ENCODE assay signal across 11 cellular contexts in the genomic region with DNA sequence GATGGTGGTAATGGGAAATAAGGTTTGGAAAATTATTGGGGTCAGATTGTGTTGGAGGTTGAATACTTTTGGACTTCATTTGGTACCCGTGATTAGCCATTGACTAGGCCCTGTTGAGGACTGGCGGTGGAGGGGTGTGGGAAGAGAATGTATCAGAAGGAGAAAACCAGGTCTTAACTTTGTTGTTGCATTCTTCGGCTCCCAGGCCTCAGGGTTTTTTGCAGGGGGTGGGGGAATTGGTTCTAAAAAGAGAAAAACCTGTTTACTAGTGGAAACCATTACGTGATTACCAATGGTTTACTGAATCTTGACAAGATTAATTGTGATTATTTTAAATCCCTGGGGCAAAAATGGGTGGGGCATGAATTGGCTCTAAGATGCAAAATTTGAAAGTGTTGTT.
"Had no signal": no experiment of that assay in that cellular context is flagged by ENCODE, and none has a peak within 500 bp of the region (broad histone marks: within the 10 kb centered on the region; RNA-seq: fewer than 3 reads in every experiment).

No MANE protein-coding gene starts in this region.

- H3K27me3 ChIP-seq: colonic mucosa, pancreas, uterus had no signal

- H3K36me3 ChIP-seq: colonic mucosa, pancreas, uterus had no signal

- H3K4me1 Mint-ChIP-seq: activated B cell treated with CpG ODN at 0.5 μM for 24 hours had no signal

- H3K27ac ChIP-seq: colonic mucosa, pancreas, uterus had no signal

- H3K27ac Mint-ChIP-seq: activated B cell treated with CpG ODN at 0.5 μM for 24 hours; activated CD4-positive, alpha-beta T cell treated with anti-CD3 and anti-CD28 coated beads, Interleukin-2, amount 10 ng/mL, durations not matched to agents 24 days and 14 days; activated naive CD4-positive, alpha-beta T cell treated with anti-CD3 and anti-CD28 coated beads, Interleukin-2, amount 10 ng/mL, durations not matched to agents 7 days and 5 days; stimulated activated effector memory CD8-positive, alpha-beta T cell treated with anti-CD3 and anti-CD28 coated beads, Interleukin-12 subunit alpha, Interleukin-12 subunit beta, amount 100 ng/mL, for 72 hours had no signal

- FAIRE-seq: pancreas, TTC549 had no signal

- ATAC-seq: esophagus mucosa; pancreas; stimulated activated effector memory CD8-positive, alpha-beta T cell treated with anti-CD3 and anti-CD28 coated beads, Interleukin-12 subunit alpha, Interleukin-12 subunit beta, amount 100 ng/mL, for 72 hours had no signal

- H3K4me1 ChIP-seq: colonic mucosa, pancreas, uterus had no signal

- H3K4me3 ChIP-seq: colonic mucosa, pancreas, uterus had no signal

- H3K4me3 Mint-ChIP-seq: activated B cell treated with CpG ODN at 0.5 μM for 24 hours; activated CD4-positive, alpha-beta T cell treated with anti-CD3 and anti-CD28 coated beads, Interleukin-2, amount 10 ng/mL, durations not matched to agents 24 days and 14 days; activated naive CD4-positive, alpha-beta T cell treated with anti-CD3 and anti-CD28 coated beads, Interleukin-2, amount 10 ng/mL, durations not matched to agents 7 days and 5 days; stimulated activated effector memory CD8-positive, alpha-beta T cell treated with anti-CD3 and anti-CD28 coated beads, Interleukin-12 subunit alpha, Interleukin-12 subunit beta, amount 100 ng/mL, for 72 hours had no signal

- DNase-seq: activated B cell treated with CpG ODN at 0.5 μM for 24 hours; activated CD4-positive, alpha-beta T cell treated with anti-CD3 and anti-CD28 coated beads, Interleukin-2, amount 10 ng/mL, durations not matched to agents 24 days and 14 days; activated naive CD4-positive, alpha-beta T cell treated with anti-CD3 and anti-CD28 coated beads, Interleukin-2, amount 10 ng/mL, durations not matched to agents 7 days and 5 days; colonic mucosa; hippocampal formation; midbrain; pancreas; uterus had no signal

- H3K27me3 Mint-ChIP-seq: activated B cell treated with CpG ODN at 0.5 μM for 24 hours; activated CD4-positive, alpha-beta T cell treated with anti-CD3 and anti-CD28 coated beads, Interleukin-2, amount 10 ng/mL, durations not matched to agents 24 days and 14 days; activated naive CD4-positive, alpha-beta T cell treated with anti-CD3 and anti-CD28 coated beads, Interleukin-2, amount 10 ng/mL, durations not matched to agents 7 days and 5 days had no signal

- H3K9me3 ChIP-seq: colonic mucosa, pancreas, uterus had no signal

- H3K9me3 Mint-ChIP-seq: activated B cell treated with CpG ODN at 0.5 μM for 24 hours; activated CD4-positive, alpha-beta T cell treated with anti-CD3 and anti-CD28 coated beads, Interleukin-2, amount 10 ng/mL, durations not matched to agents 24 days and 14 days; activated naive CD4-positive, alpha-beta T cell treated with anti-CD3 and anti-CD28 coated beads, Interleukin-2, amount 10 ng/mL, durations not matched to agents 7 days and 5 days; stimulated activated effector memory CD8-positive, alpha-beta T cell treated with anti-CD3 and anti-CD28 coated beads, Interleukin-12 subunit alpha, Interleukin-12 subunit beta, amount 100 ng/mL, for 72 hours had no signal
